1 cellular context compared by ENCODE assay signal in the genomic region with DNA sequence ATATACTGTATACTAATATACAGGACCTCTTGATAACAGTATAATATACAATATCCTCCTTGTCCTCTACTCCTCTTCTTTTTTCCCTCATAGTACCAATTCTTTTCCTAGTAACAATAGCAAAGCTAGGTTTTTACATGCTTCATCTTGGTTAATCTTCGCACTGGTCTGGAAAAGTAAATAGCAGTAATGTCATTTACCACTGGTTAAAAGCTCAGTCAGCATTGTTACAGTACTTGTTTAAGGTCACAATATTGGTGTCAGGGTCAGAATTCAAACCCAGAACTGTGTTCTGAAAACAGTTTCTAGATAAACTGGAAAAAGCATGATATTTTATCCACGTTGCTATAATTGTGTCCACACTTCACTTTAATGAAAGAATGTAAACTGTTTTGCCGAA.
TF ChIP-seq lines count a peak whose summit lies in the region.

No MANE protein-coding gene starts in this region.

TF ChIP-seq in HepG2, 621 proteins besides CTCF, POLR2A, EP300 and RAD21 (continued from another document):
- TF ChIP-seq, protein P1, sequence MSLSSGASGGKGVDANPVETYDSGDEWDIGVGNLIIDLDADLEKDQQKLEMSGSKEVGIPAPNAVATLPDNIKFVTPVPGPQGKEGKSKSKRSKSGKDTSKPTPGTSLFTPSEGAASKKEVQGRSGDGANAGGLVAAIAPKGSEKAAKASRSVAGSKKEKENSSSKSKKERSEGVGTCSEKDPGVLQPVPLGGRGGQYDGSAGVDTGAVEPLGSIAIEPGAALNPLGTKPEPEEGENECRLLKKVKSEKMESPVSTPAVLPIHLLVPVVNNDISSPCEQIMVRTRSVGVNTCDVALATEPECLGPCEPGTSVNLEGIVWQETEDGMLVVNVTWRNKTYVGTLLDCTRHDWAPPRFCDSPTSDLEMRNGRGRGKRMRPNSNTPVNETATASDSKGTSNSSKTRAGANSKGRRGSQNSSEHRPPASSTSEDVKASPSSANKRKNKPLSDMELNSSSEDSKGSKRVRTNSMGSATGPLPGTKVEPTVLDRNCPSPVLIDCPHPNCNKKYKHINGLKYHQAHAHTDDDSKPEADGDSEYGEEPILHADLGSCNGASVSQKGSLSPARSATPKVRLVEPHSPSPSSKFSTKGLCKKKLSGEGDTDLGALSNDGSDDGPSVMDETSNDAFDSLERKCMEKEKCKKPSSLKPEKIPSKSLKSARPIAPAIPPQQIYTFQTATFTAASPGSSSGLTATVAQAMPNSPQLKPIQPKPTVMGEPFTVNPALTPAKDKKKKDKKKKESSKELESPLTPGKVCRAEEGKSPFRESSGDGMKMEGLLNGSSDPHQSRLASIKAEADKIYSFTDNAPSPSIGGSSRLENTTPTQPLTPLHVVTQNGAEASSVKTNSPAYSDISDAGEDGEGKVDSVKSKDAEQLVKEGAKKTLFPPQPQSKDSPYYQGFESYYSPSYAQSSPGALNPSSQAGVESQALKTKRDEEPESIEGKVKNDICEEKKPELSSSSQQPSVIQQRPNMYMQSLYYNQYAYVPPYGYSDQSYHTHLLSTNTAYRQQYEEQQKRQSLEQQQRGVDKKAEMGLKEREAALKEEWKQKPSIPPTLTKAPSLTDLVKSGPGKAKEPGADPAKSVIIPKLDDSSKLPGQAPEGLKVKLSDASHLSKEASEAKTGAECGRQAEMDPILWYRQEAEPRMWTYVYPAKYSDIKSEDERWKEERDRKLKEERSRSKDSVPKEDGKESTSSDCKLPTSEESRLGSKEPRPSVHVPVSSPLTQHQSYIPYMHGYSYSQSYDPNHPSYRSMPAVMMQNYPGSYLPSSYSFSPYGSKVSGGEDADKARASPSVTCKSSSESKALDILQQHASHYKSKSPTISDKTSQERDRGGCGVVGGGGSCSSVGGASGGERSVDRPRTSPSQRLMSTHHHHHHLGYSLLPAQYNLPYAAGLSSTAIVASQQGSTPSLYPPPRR (CRISPR knock-in tag; IDR thresholded peaks at IDR 0.05; ENCODE audit: borderline replicate concordance): no peak
- TF ChIP-seq ZSCAN21 (CRISPR knock-in tag; IDR thresholded peaks at IDR 0.05; ENCODE audit: borderline replicate concordance) (no peak), MATR3 (CRISPR knock-in tag; IDR thresholded peaks at IDR 0.05) (no peak), POLR2G (IDR thresholded peaks at IDR 0.05; ENCODE audit: low read depth, low read length) (no peak), KLF6 (CRISPR knock-in tag; IDR thresholded peaks at IDR 0.05) (no peak), MAFF (IDR thresholded peaks at IDR 0.05; ENCODE audit: low read depth, low read length) (peak; percentile 77), BHLHE40 (IDR thresholded peaks at IDR 0.05; ENCODE audit: low read length) (no peak), FOXC1 (CRISPR knock-in tag; IDR thresholded peaks at IDR 0.05; ENCODE audit: borderline replicate concordance) (no peak), IRF2 (CRISPR knock-in tag; IDR thresholded peaks at IDR 0.05) (no peak), GZF1 (CRISPR knock-in tag; IDR thresholded peaks at IDR 0.05) (no peak), ZNF282 (IDR thresholded peaks at IDR 0.05; ENCODE audit: partially characterized antibody) (no peak), ZNF564 (CRISPR knock-in tag; IDR thresholded peaks at IDR 0.05) (no peak), RCOR2 (CRISPR knock-in tag; IDR thresholded peaks at IDR 0.05) (peak; percentile 45; the same call in 1 of the 2 replicates), SIN3B (IDR thresholded peaks at IDR 0.05; ENCODE audit: low read length) (no peak), SAP130 (CRISPR knock-in tag; IDR thresholded peaks at IDR 0.05; ENCODE audit: low read depth) (no peak), HMGA1 (CRISPR knock-in tag; conservative IDR thresholded peaks at IDR 0.05) (no peak), RFX3 (CRISPR knock-in tag; IDR thresholded peaks at IDR 0.05) (no peak), MED1 (CRISPR knock-in tag; IDR thresholded peaks at IDR 0.05) (0 out of 2 replicates have a peak, but pooled peaks have one; percentile 9), CREM (IDR thresholded peaks at IDR 0.05) (no peak), CREM (CRISPR knock-in tag; IDR thresholded peaks at IDR 0.05) (no peak), ATF1 (CRISPR knock-in tag; IDR thresholded peaks at IDR 0.05) (no peak), ZNF3 (CRISPR knock-in tag; IDR thresholded peaks at IDR 0.05) (no peak), ZC3H13 (CRISPR knock-in tag; IDR thresholded peaks at IDR 0.05) (no peak), MTF1 (CRISPR knock-in tag; IDR thresholded peaks at IDR 0.05) (no peak), SMAD9 (CRISPR knock-in tag; IDR thresholded peaks at IDR 0.05) (no peak), FOXP1 (IDR thresholded peaks at IDR 0.05) (no peak), FOXP1 (CRISPR knock-in tag; IDR thresholded peaks at IDR 0.05) (peak; percentile 35; the same call in 1 of the 2 replicates), PCBP1 (IDR thresholded peaks at IDR 0.05; ENCODE audit: borderline replicate concordance, low read depth, low read length) (no peak), HNF4A (CRISPR knock-in tag; IDR thresholded peaks at IDR 0.05) (peak; percentile 26; the same call in 1 of the 2 replicates), ZFP62 (CRISPR knock-in tag; IDR thresholded peaks at IDR 0.05) (no peak), ZNF670 (CRISPR knock-in tag; IDR thresholded peaks at IDR 0.05; ENCODE audit: borderline replicate concordance) (no peak), PHF8 (CRISPR knock-in tag; IDR thresholded peaks at IDR 0.05) (no peak), ZNF878 (CRISPR knock-in tag; IDR thresholded peaks at IDR 0.05) (no peak), ZNF790 (CRISPR knock-in tag; IDR thresholded peaks at IDR 0.05; ENCODE audit: borderline replicate concordance) (no peak), ZNF773 (CRISPR knock-in tag; IDR thresholded peaks at IDR 0.05; ENCODE audit: borderline replicate concordance) (no peak), ZNF7 (CRISPR knock-in tag; IDR thresholded peaks at IDR 0.05) (no peak)
- TF ChIP-seq, protein P2, sequence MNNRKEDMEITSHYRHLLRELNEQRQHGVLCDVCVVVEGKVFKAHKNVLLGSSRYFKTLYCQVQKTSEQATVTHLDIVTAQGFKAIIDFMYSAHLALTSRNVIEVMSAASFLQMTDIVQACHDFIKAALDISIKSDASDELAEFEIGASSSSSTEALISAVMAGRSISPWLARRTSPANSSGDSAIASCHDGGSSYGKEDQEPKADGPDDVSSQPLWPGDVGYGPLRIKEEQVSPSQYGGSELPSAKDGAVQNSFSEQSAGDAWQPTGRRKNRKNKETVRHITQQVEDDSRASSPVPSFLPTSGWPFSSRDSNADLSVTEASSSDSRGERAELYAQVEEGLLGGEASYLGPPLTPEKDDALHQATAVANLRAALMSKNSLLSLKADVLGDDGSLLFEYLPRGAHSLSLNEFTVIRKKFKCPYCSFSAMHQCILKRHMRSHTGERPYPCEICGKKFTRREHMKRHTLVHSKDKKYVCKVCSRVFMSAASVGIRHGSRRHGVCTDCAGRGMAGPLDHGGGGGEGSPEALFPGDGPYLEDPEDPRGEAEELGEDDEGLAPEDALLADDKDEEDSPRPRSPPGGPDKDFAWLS (CRISPR knock-in tag; IDR thresholded peaks at IDR 0.05; ENCODE audit: borderline replicate concordance): no peak
- TF ChIP-seq, protein P3, sequence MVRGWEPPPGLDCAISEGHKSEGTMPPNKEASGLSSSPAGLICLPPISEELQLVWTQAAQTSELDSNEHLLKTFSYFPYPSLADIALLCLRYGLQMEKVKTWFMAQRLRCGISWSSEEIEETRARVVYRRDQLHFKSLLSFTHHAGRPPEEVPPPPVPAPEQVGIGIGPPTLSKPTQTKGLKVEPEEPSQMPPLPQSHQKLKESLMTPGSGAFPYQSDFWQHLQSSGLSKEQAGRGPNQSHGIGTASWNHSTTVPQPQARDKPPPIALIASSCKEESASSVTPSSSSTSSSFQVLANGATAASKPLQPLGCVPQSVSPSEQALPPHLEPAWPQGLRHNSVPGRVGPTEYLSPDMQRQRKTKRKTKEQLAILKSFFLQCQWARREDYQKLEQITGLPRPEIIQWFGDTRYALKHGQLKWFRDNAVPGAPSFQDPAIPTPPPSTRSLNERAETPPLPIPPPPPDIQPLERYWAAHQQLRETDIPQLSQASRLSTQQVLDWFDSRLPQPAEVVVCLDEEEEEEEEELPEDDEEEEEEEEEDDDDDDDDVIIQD (CRISPR knock-in tag; IDR thresholded peaks at IDR 0.05; ENCODE audit: low read depth): peak; percentile 47; the same call in 1 of the 2 replicates
- TF ChIP-seq, protein P4, sequence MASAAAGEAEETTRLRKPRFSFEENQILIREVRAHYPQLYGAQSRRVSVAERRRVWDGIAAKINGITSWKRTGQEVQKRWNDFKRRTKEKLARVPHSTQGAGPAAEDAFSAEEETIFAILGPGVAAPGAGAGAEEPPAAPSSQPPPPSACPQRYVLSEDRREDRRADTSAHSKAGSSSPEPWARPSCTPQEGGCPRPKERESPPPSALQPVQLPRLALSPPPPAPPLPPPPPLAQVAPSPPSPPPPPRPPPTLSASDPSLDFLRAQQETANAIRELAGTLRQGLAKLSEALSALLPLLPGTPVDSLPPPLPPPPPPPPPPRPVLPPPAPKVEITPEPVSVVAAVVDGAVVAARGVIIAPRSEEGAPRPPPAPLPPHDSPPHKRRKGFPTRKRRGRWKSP (CRISPR knock-in tag; IDR thresholded peaks at IDR 0.05): no peak
